ENCODE assay signal across 34 cellular contexts in genomic region chr6:335146-335545, GRCh38. TPM values are rescaled to one million over a fixed set of nuclear protein-coding genes. Genes with fewer than 3 reads are reported as not detected.
"Had no signal": no experiment of that assay in that cellular context is flagged by ENCODE, and none has a peak within 500 bp of the region (broad histone marks: within the 10 kb centered on the region; RNA-seq: fewer than 3 reads in every experiment).

No MANE protein-coding gene starts in this region.

- H3K27ac Mint-ChIP-seq: activated CD4-positive, alpha-beta memory T cell treated with anti-CD3 and anti-CD28 coated beads, Interleukin-2, amount 10 ng/mL, durations not matched to agents 7 days and 5 days; activated naive CD4-positive, alpha-beta T cell treated with anti-CD3 and anti-CD28 coated beads, Interleukin-2, amount 50 U/mL, for 24 hours; activated T-helper 2 cell treated with anti-CD3 and anti-CD28 coated beads, Interferon-gamma antibody, Interleukin-2, Interleukin-4, amounts not matched to agents 10 μg/mL and 5 μg/mL and 100 μg/mL, durations not matched to agents 14 hours and 24 hours and 36 hours had no signal

- H3K36me3 ChIP-seq: ascending aorta, cardiac muscle cell, SJCRH30 had no signal

- H2AFZ ChIP-seq: PC-9 had no signal

- H3K4me3 ChIP-seq: ascending aorta, cardiac muscle cell, PC-9, SJCRH30, SK-N-MC had no signal

- H3K9me3 Mint-ChIP-seq: activated CD4-positive, alpha-beta memory T cell treated with anti-CD3 and anti-CD28 coated beads, Interleukin-2, amount 10 ng/mL, durations not matched to agents 7 days and 5 days; activated naive CD4-positive, alpha-beta T cell treated with anti-CD3 and anti-CD28 coated beads, Interleukin-2, amount 50 U/mL, for 24 hours; activated naive CD8-positive, alpha-beta T cell treated with anti-CD3 and anti-CD28 coated beads, Interleukin-2, amount 10 ng/mL, durations not matched to agents 7 days and 5 days; activated T-helper 2 cell treated with anti-CD3 and anti-CD28 coated beads, Interferon-gamma antibody, Interleukin-2, Interleukin-4, amounts not matched to agents 10 μg/mL and 5 μg/mL and 100 μg/mL, durations not matched to agents 14 hours and 24 hours and 36 hours; central memory CD8-positive, alpha-beta T cell had no signal

- H3K4me1 ChIP-seq: ascending aorta, SJCRH30 had no signal

- H3K4me3 Mint-ChIP-seq: activated CD4-positive, alpha-beta memory T cell treated with anti-CD3 and anti-CD28 coated beads, Interleukin-2, amount 10 ng/mL, durations not matched to agents 7 days and 5 days; activated CD8-positive, alpha-beta memory T cell treated with anti-CD3 and anti-CD28 coated beads, Interleukin-2, amount 10 ng/mL, durations not matched to agents 7 days and 5 days; activated naive CD4-positive, alpha-beta T cell treated with anti-CD3 and anti-CD28 coated beads, Interleukin-2, amount 50 U/mL, for 24 hours; activated naive CD8-positive, alpha-beta T cell treated with anti-CD3 and anti-CD28 coated beads, Interleukin-2, amount 10 ng/mL, durations not matched to agents 7 days and 5 days; central memory CD8-positive, alpha-beta T cell had no signal

- ATAC-seq: activated CD8-positive, alpha-beta memory T cell treated with anti-CD3 and anti-CD28 coated beads, Interleukin-2, amount 10 ng/mL, durations not matched to agents 7 days and 5 days had no signal

- H3K36me3 Mint-ChIP-seq: activated naive CD4-positive, alpha-beta T cell treated with anti-CD3 and anti-CD28 coated beads, Interleukin-2, amount 50 U/mL, for 24 hours had no signal

- H3K9me3 ChIP-seq: ascending aorta, SJCRH30 had no signal

- H3K27me3 ChIP-seq: ascending aorta, cardiac muscle cell, SJCRH30 had no signal

- H3K4me2 ChIP-seq: KMS-11, PC-9 had no signal

- H3K27ac ChIP-seq: ascending aorta, cardiac muscle cell, KMS-11, PC-9, RWPE1, SJCRH30, SK-N-MC had no signal

- H3K9ac ChIP-seq: KMS-11 had no signal

- DNase-seq: activated CD4-positive, alpha-beta memory T cell treated with anti-CD3 and anti-CD28 coated beads, Interleukin-2, amount 10 ng/mL, durations not matched to agents 7 days and 5 days; activated CD4-positive, alpha-beta T cell treated with anti-CD3 and anti-CD28 coated beads for 1 hour; activated CD4-positive, alpha-beta T cell treated with anti-CD3 and anti-CD28 coated beads for 48 hours; activated CD8-positive, alpha-beta memory T cell treated with anti-CD3 and anti-CD28 coated beads for 24 hours; activated CD8-positive, alpha-beta memory T cell treated with anti-CD3 and anti-CD28 coated beads, Interleukin-2, amount 10 ng/mL, durations not matched to agents 7 days and 5 days; activated CD8-positive, alpha-beta memory T cell treated with anti-CD3 and anti-CD28 coated beads, Interleukin-2, amount 50 U/mL, for 48 hours; activated gamma-delta T cell; activated naive CD4-positive, alpha-beta T cell treated with Interleukin-2 at 50 U/mL for 16 hours; activated naive CD8-positive, alpha-beta T cell treated with anti-CD3 and anti-CD28 coated beads, Interleukin-2, amount 10 ng/mL, durations not matched to agents 7 days and 5 days; activated T-cell treated with anti-CD3 and anti-CD28 coated beads, Interleukin-2, amount 50 U/mL, for 1 hour; amygdala; MM.1S; MV-4-11; NCI-H1092; NCI-H1436 treated with DMSO at 0.1 percent for 48 hours; NCI-H1694 treated with DMSO at 0.1 percent for 48 hours; NCI-H2029; NCI-H345; NCI-H524 treated with DMSO at 0.1 percent for 48 hours; NCI-H748 treated with DMSO at 0.1 percent for 48 hours; NK-92 treated with Interleukin-12 subunit alpha and Interleukin-12 subunit beta, amount 100 ng/mL, for 24 hours; PC-9; SHP77; SJCRH30; T1000 had no signal

- H3K27me3 Mint-ChIP-seq: activated CD4-positive, alpha-beta memory T cell treated with anti-CD3 and anti-CD28 coated beads, Interleukin-2, amount 10 ng/mL, durations not matched to agents 7 days and 5 days; activated CD8-positive, alpha-beta memory T cell treated with anti-CD3 and anti-CD28 coated beads, Interleukin-2, amount 10 ng/mL, durations not matched to agents 7 days and 5 days; activated naive CD4-positive, alpha-beta T cell treated with anti-CD3 and anti-CD28 coated beads, Interleukin-2, amount 50 U/mL, for 24 hours; activated naive CD8-positive, alpha-beta T cell treated with anti-CD3 and anti-CD28 coated beads, Interleukin-2, amount 10 ng/mL, durations not matched to agents 7 days and 5 days; central memory CD8-positive, alpha-beta T cell had no signal

RNA-seq across cellular contexts. Expression of gene IRF4, which starts 56.4 kb away (rescaled TPM):
- total RNA-seq: cardiac muscle cell, LHCN-M2, PC-9, SJCRH30 had no signal
- polyA plus RNA-seq: cardiac muscle cell had no signal
